8 cellular contexts compared by ENCODE assay signal in genomic region chr18:3453540-3454364, GRCh38. TPM values are rescaled to one million over a fixed set of nuclear protein-coding genes. Genes with fewer than 3 reads are reported as not detected.
DNase-seq lines count a peak whose midpoint lies in the region; ATAC-seq and TF ChIP-seq lines count a peak whose summit lies in the region.

No MANE protein-coding gene starts in this region.

- 5% methylated on average over 21 of the region's 21 CpGs for WGBS in esophagus muscularis mucosa

- H3K4me1 ChIP-seq in esophagus muscularis mucosa = peaks cover 24 to 57% (median 46%) of the 10 kb centered on the region in 4 donors
- peaks cover 8 to 10% of the 10 kb centered on the region in 2 donors for H3K4me1 ChIP-seq in uterus

- H3K27me3 Mint-ChIP-seq in activated CD4-positive, alpha-beta memory T cell treated with anti-CD3 and anti-CD28 coated beads, Interleukin-2, amount 10 ng/mL, durations not matched to agents 7 days and 5 days = no peaks in the 10 kb centered on the region
- no peaks in the 10 kb centered on the region for H3K27me3 Mint-ChIP-seq in natural killer cell (ENCODE audit: low read depth in 2 of 2)

- TF ChIP-seq EP300 in esophagus muscularis mucosa (IDR thresholded peaks at IDR 0.05) = no peak

- no peaks in the 10 kb centered on the region for H3K27me3 ChIP-seq in esophagus muscularis mucosa
- H3K27me3 ChIP-seq in uterus = no peaks in the 10 kb centered on the region

- POLR2A ChIA-PET in activated CD4-positive, alpha-beta memory T cell treated with anti-CD3 and anti-CD28 coated beads, Interleukin-2, amount 10 ng/mL, durations not matched to agents 7 days and 5 days (lab: Charles Lee) = interaction anchor here (0.8 to 10.9 kb wide), 19 partner anchors 9 to 883 kb away, joined by 3 to 143 read pairs (median 8); partner anchors contain the start of genes METTL4, MYL12A, MYL12B and NDC80

- H3K9me3 ChIP-seq in KOPT-K1 (ENCODE audit: insufficient read depth, low read length, poor library complexity, severe bottlenecking) (no peaks in the 10 kb centered on the region), esophagus muscularis mucosa (no peaks in the 10 kb centered on the region), uterus (no peaks in the 10 kb centered on the region)

- DNase-seq in EL (peak; percentile 93), esophagus muscularis mucosa (ENCODE audit: extremely low spot score) (no peak), natural killer cell (no peak), uterus (peak; percentile 60 to 79)
- DNase-seq in activated CD4-positive, alpha-beta memory T cell treated with anti-CD3 and anti-CD28 coated beads, Interleukin-2, amount 10 ng/mL, durations not matched to agents 7 days and 5 days = peak; percentile 29

- peaks cover 32% of the 10 kb centered on the region for H3K36me3 Mint-ChIP-seq in activated CD4-positive, alpha-beta memory T cell treated with anti-CD3 and anti-CD28 coated beads, Interleukin-2, amount 10 ng/mL, durations not matched to agents 7 days and 5 days (ENCODE audit: low read depth)
- peaks cover 6% of the 10 kb centered on the region for H3K36me3 Mint-ChIP-seq in natural killer cell

- no peaks in the 10 kb centered on the region for H3K9me3 Mint-ChIP-seq in activated CD4-positive, alpha-beta memory T cell treated with anti-CD3 and anti-CD28 coated beads, Interleukin-2, amount 10 ng/mL, durations not matched to agents 7 days and 5 days
- no peaks in the 10 kb centered on the region for H3K9me3 Mint-ChIP-seq in natural killer cell

- intact Hi-C loops in esophagus muscularis mucosa (cut with DNase I) (loop anchor here (5.0 kb wide), 1 partner anchor 191 kb away; the partner anchor contains the start of gene MYL12B), natural killer cell (cut with micrococcal nuclease) (loop anchor here (1.0 to 10.0 kb wide), 5 partner anchors 73 to 191 kb away; partner anchors contain the start of gene MYL12B), uterus (cut with DNase I; ENCODE audit: low total_unique reads) (loop anchor here (10.0 kb wide), 1 partner anchor 141 kb away; no protein-coding TSS in a partner anchor)

- TF ChIP-seq POLR2A in esophagus muscularis mucosa (IDR thresholded peaks at IDR 0.05; ENCODE audit: low read depth) (no peak), uterus (IDR thresholded peaks at IDR 0.05) (no peak)

- peaks cover 57% of the 10 kb centered on the region for H3K4me1 Mint-ChIP-seq in activated CD4-positive, alpha-beta memory T cell treated with anti-CD3 and anti-CD28 coated beads, Interleukin-2, amount 10 ng/mL, durations not matched to agents 7 days and 5 days
- peaks cover 46 to 51% of the 10 kb centered on the region in 2 donors for H3K4me1 Mint-ChIP-seq in natural killer cell

- H3K27ac Mint-ChIP-seq in activated CD4-positive, alpha-beta memory T cell treated with anti-CD3 and anti-CD28 coated beads, Interleukin-2, amount 10 ng/mL, durations not matched to agents 7 days and 5 days = peak overlapping the region; percentile 96
- H3K27ac Mint-ChIP-seq in natural killer cell = peak overlapping the region; percentile 99 to 100

- TF ChIP-seq CTCF in esophagus muscularis mucosa (IDR thresholded peaks at IDR 0.05) (no peak), natural killer cell (IDR thresholded peaks at IDR 0.05) (no peak), uterus (IDR thresholded peaks at IDR 0.05) (peak in 1 of 4 experiments; percentile 7)

- H3K4me3 ChIP-seq in esophagus muscularis mucosa (peak overlapping the region; percentile 69 to 96 (median 90)), uterus (peak overlapping the region; percentile 60 to 63)

- ATAC-seq in natural killer cell (no peak), HG02763 (IDR thresholded peaks at IDR 0.05; ENCODE audit: unreplicated experiment) (no peak), HG03159 (IDR thresholded peaks at IDR 0.05; ENCODE audit: unreplicated experiment) (no peak)

- peak overlapping the region; percentile 92 for H3K4me3 Mint-ChIP-seq in activated CD4-positive, alpha-beta memory T cell treated with anti-CD3 and anti-CD28 coated beads, Interleukin-2, amount 10 ng/mL, durations not matched to agents 7 days and 5 days
- H3K4me3 Mint-ChIP-seq in natural killer cell = peak overlapping the region; percentile 97

- H3K27ac ChIP-seq in KOPT-K1 (ENCODE audit: low read depth, low read length, poor library complexity, severe bottlenecking) (peak overlapping the region; percentile 54), esophagus muscularis mucosa (replicated peaks in 1 of 4) (peak overlapping the region; percentile 98 to 100 (median 98)), uterus (peak overlapping the region; percentile 98)

- CTCF ChIA-PET in activated CD4-positive, alpha-beta memory T cell treated with anti-CD3 and anti-CD28 coated beads, Interleukin-2, amount 10 ng/mL, durations not matched to agents 7 days and 5 days (lab: Charles Lee) = interaction anchor here (0.6 to 8.8 kb wide), 31 partner anchors 8 to 480 kb away, joined by 3 to 75 read pairs (median 5); no protein-coding TSS in a partner anchor

- H3K36me3 ChIP-seq in KOPT-K1 (ENCODE audit: insufficient read depth, low read length) = peaks cover 30% of the 10 kb centered on the region
- H3K36me3 ChIP-seq in esophagus muscularis mucosa = peaks cover 17 to 27% (median 27%) of the 10 kb centered on the region in 4 donors
- no peaks in the 10 kb centered on the region for H3K36me3 ChIP-seq in uterus

RNA-seq across cellular contexts. Expression of gene TGIF1, which starts 3.8 kb away (rescaled TPM):
- 10 to 100 TPM; 23.3 to 24.7 TPM for total RNA-seq in activated CD4-positive, alpha-beta memory T cell treated with anti-CD3 and anti-CD28 coated beads, Interleukin-2, amount 10 ng/mL, durations not matched to agents 7 days and 5 days
- total RNA-seq in esophagus muscularis mucosa = 100 to 1,000 TPM in 1 of 4 donors, 10 to 100 TPM in 3; 48.2 to 142 (median 64.0) TPM
- 10 to 100 TPM; 57.5 to 74.7 (median 60.4) TPM for total RNA-seq in natural killer cell
- 100 to 1,000 TPM in 2 of 4 donors, 10 to 100 TPM in 2; 34.1 to 161 (median 87.0) TPM for total RNA-seq in uterus

Comparison
In these comparisons a context has a peak if more than half of its experiments do, and no peak if none do; other contexts are left out.
1. DNase-seq: peak in EL (single experiment), activated CD4-positive, alpha-beta memory T cell treated with anti-CD3 and anti-CD28 coated beads, Interleukin-2, amount 10 ng/mL, durations not matched to agents 7 days and 5 days (single experiment) and uterus (2 of 2); none in esophagus muscularis mucosa (single experiment) and natural killer cell (single experiment).
2. Peak in every context shown above with its lines, with median percentiles within 50 percentile points of each other: H3K27ac ChIP-seq.